ENCODE assay signal across 16 cellular contexts in the genomic region with DNA sequence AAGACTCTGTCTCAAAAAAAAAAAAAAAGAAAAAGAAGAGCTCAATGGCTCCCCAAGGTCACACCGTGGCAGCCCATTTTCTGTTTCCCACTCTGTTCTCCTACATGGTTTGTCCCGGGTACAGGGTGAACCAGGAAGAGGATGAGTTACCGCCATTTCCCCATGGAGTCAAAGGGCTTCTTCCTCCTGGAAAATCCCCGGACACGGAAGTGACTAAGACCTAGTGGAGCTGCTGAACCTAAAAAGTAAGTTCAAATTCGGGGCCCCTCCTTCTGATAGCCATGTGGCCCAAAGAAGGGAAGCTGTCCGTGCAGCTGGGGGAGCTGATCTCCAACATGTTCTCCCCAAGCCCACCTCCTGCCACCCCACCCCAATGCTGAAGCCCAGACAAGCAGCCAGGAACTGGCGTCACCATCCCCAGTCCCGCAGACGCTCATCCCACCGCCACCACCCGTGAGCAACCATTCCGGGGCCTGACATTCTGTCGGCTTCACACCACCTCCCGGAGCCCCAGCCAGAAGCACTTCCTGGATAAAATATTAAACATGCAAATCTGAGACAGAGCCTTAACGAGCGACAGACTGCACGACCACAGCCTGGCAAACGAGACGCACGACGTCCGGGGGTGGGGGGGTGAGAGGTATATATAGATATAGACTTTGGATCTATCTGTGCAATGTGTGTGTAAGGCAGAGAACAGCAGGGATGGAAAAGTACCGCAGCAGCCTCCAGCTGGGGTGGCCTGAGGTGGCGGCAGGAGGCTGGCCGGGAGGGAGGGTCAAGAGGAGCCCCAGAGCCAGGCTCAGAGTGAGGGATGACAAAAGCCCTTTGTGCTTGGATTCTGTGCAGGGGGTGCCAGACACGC. TPM values are rescaled to one million over a fixed set of nuclear protein-coding genes. Genes with fewer than 3 reads are reported as not detected.
DNase-seq lines count a peak whose midpoint lies in the region; ATAC-seq, FAIRE-seq and TF ChIP-seq lines count a peak whose summit lies in the region.
"Had no signal": no experiment of that assay in that cellular context is flagged by ENCODE, and none has a peak within 500 bp of the region (broad histone marks: within the 10 kb centered on the region; RNA-seq: fewer than 3 reads in every experiment).

No MANE protein-coding gene starts in this region.

- H3K9me3 ChIP-seq in OCI-LY1 (ENCODE audit: low read length) = no peaks in the 10 kb centered on the region
- H3K9me3 ChIP-seq in endothelial cell of umbilical vein (replicated peaks; ENCODE audit: control insufficient read depth, insufficient read depth, low read length) = no peaks in the 10 kb centered on the region
- no peaks in the 10 kb centered on the region for H3K9me3 ChIP-seq in tibial nerve

- peak overlapping the region; percentile 78 for H3K4me2 ChIP-seq in OCI-LY1 (ENCODE audit: low read length)
- no peak overlapping the region for H3K4me2 ChIP-seq in endothelial cell of umbilical vein (ENCODE audit: insufficient read depth, low read length)

- TF ChIP-seq POLR2A in endothelial cell of umbilical vein (IDR thresholded peaks at IDR 0.05; ENCODE audit: low read depth, low read length) = no peak
- no peak for TF ChIP-seq POLR2A in tibial nerve (IDR thresholded peaks at IDR 0.05)

- peak overlapping the region; percentile 48 for H2AFZ ChIP-seq in OCI-LY1 (ENCODE audit: low read length)
- peak overlapping the region; percentile 13 for H2AFZ ChIP-seq in endothelial cell of umbilical vein (ENCODE audit: low read depth, low read length)

- dilution Hi-C loops in endothelial cell of umbilical vein (cut with MboI; ENCODE audit: extremely low pct_ligation_motif_present, low sequenced_read_pairs) = no loop called here

- H3K9me2 ChIP-seq in OCI-LY1 (ENCODE audit: low read depth, low read length) = no peaks in the 10 kb centered on the region

- no peak overlapping the region for H3K27ac ChIP-seq in OCI-LY1 (ENCODE audit: low read depth, low read length, poor library complexity, severe bottlenecking)
- H3K27ac ChIP-seq in endothelial cell of umbilical vein (ENCODE audit: insufficient read depth, low read depth, low read length) = no peak overlapping the region
- no peak overlapping the region for H3K27ac ChIP-seq in tibial nerve

- intact Hi-C loops in endothelial cell of umbilical vein (cut with micrococcal nuclease) = no loop called here

- POLR2A ChIA-PET in endothelial cell of umbilical vein (lab: Charles Lee) = no interaction called here

- H3K9ac ChIP-seq in OCI-LY1 (ENCODE audit: low read length) = peak overlapping the region; percentile 59
- H3K9ac ChIP-seq in endothelial cell of umbilical vein (replicated peaks; ENCODE audit: extremely low read depth, insufficient read depth, low read length) = no peak overlapping the region

- H3K79me2 ChIP-seq in OCI-LY1 (ENCODE audit: insufficient read depth, low read length) (no peaks in the 10 kb centered on the region), endothelial cell of umbilical vein (ENCODE audit: control insufficient read depth, insufficient read depth, low read length) (no peaks in the 10 kb centered on the region)

- no peak for FAIRE-seq in endothelial cell of umbilical vein (lab: Jason Lieb, UNC)
- FAIRE-seq: GM18507 had no signal

- 41 to 60% methylated on average over 27 of the region's 27 CpGs for WGBS in tibial nerve, 2 donors

- H3K36me3 ChIP-seq in OCI-LY1 (ENCODE audit: insufficient read depth, low read length) = no peaks in the 10 kb centered on the region
- no peaks in the 10 kb centered on the region for H3K36me3 ChIP-seq in endothelial cell of umbilical vein (ENCODE audit: control insufficient read depth in 2 of 2, extremely low read depth in 1 of 2, insufficient read depth in 2 of 2, low read length in 2 of 2)
- H3K36me3 ChIP-seq in tibial nerve = no peaks in the 10 kb centered on the region

- H4K20me1 ChIP-seq in OCI-LY1 (ENCODE audit: insufficient read depth, low read length) (no peaks in the 10 kb centered on the region), endothelial cell of umbilical vein (replicated peaks; ENCODE audit: control insufficient read depth, extremely low read depth, insufficient read depth, low read length) (no peaks in the 10 kb centered on the region)

- CTCF ChIA-PET in endothelial cell of umbilical vein (lab: Charles Lee) = interaction anchor here (0.9 to 3.2 kb wide), 6 partner anchors 9 to 308 kb away, joined by 3 to 13 read pairs (median 3); no protein-coding TSS in a partner anchor

- H3K9me1 ChIP-seq in endothelial cell of umbilical vein (replicated peaks; ENCODE audit: control insufficient read depth, extremely low read depth, insufficient read depth, low read length) = no peaks in the 10 kb centered on the region

- H3K4me1 ChIP-seq in OCI-LY1 (ENCODE audit: insufficient read depth, low read length, severe bottlenecking) (peaks cover 25% of the 10 kb centered on the region), endothelial cell of umbilical vein (ENCODE audit: control insufficient read depth, extremely low read depth, insufficient read depth, low read length) (no peaks in the 10 kb centered on the region), tibial nerve (peaks cover 0 to 14% (median 0%) of the 10 kb centered on the region in 4 donors)

- no TSS peak for BruUV-seq in endothelial cell of umbilical vein (replicated peaks; lab: Mats Ljungman, UMichigan)

- no peaks in the 10 kb centered on the region for H3F3A ChIP-seq in OCI-LY1 (ENCODE audit: insufficient read depth, low read length)

- no peak for ATAC-seq in HG02623 (IDR thresholded peaks at IDR 0.05; ENCODE audit: unreplicated experiment)
- ATAC-seq in GM21423 (IDR thresholded peaks at IDR 0.05; ENCODE audit: unreplicated experiment) = no peak
- ATAC-seq: esophagus mucosa; stimulated activated naive CD8-positive, alpha-beta T cell treated with anti-CD3 and anti-CD28 coated beads, Interleukin-15, amount 100 ng/mL, for 72 hours had no signal

- peak; percentile 34 for DNase-seq in D341Med (ENCODE audit: low spot score)
- no peak for DNase-seq in endothelial cell of umbilical vein (ENCODE audit: low read depth, low spot score)
- peak; percentile 77 for DNase-seq in occipital lobe (lab: John Stamatoyannopoulos, UW)
- DNase-seq in tibial nerve (ENCODE audit: low spot score in 2 of 2) = no peak
- DNase-seq in stimulated activated CD8-positive, alpha-beta memory T cell treated with anti-CD3 and anti-CD28 coated beads, Interleukin-4, amount 100 ng/mL, for 48 hours = no peak
- DNase-seq: activated CD4-positive, alpha-beta memory T cell treated with anti-CD3 and anti-CD28 coated beads for 36 hours; AML-193; central memory CD4-positive, alpha-beta T cell; NCI-H2171 treated with DMSO at 0.1 percent for 48 hours; stimulated activated CD4-positive, alpha-beta T cell treated with anti-CD3 and anti-CD28 coated beads, Interleukin-4, amount 100 ng/mL, for 24 hours; stimulated activated naive CD8-positive, alpha-beta T cell treated with anti-CD3 and anti-CD28 coated beads, Interleukin-15, amount 100 ng/mL, for 72 hours had no signal

- H3K4me3 ChIP-seq in OCI-LY1 (ENCODE audit: low read depth, low read length, poor library complexity, severe bottlenecking) (peak overlapping the region; percentile 60), endothelial cell of umbilical vein (replicated peaks in 1 of 3; ENCODE audit: insufficient read depth in 1 of 3, low read depth in 1 of 3, low read length in 3 of 3) (no peak overlapping the region), tibial nerve (no peak overlapping the region)

- H3K27me3 ChIP-seq in OCI-LY1 (ENCODE audit: insufficient read depth, low read length) (no peaks in the 10 kb centered on the region), endothelial cell of umbilical vein (ENCODE audit: control insufficient read depth in 2 of 2, insufficient read depth in 2 of 2, low read length in 2 of 2) (peaks cover 7 to 10% of the 10 kb centered on the region in 2 experiments), tibial nerve (peaks cover 0 to 59% of the 10 kb centered on the region in 2 donors)

- TF ChIP-seq CTCF in OCI-LY1 (IDR thresholded peaks at IDR 0.05; ENCODE audit: low read length) (no peak), endothelial cell of umbilical vein (IDR thresholded peaks at IDR 0.05; ENCODE audit: extremely low read depth in 1 of 2, insufficient read depth in 1 of 2, low read depth in 1 of 2, low read length in 2 of 2) (no peak), tibial nerve (IDR thresholded peaks at IDR 0.05) (no peak)

- TF ChIP-seq EP300 in tibial nerve (IDR thresholded peaks at IDR 0.05) = no peak

RNA-seq across cellular contexts. Expression of a gene that starts 17.6 kb away (rescaled TPM):
- total RNA-seq in endothelial cell of umbilical vein (2.6 and 2.9 TPM in 2 replicates), occipital lobe (1.6 TPM), tibial nerve (1 to 10 TPM; 1.3 to 5.7 (median 4.6) TPM)
- 0.43 and 0.54 TPM in 2 replicates for polyA plus RNA-seq in endothelial cell of umbilical vein
- 0.67 and 0.82 TPM in 2 replicates for polyA plus RNA-seq in endothelial cell of umbilical vein (2011; cell fraction: cytosol; rRNA removed)
- polyA plus RNA-seq in endothelial cell of umbilical vein (2011; cell fraction: nucleus; rRNA removed) = 0.36 and 0.38 TPM in 2 replicates
- polyA plus RNA-seq in endothelial cell of umbilical vein (2012) = 4.5 and 5.2 TPM in 2 replicates
- polyA minus RNA-seq in endothelial cell of umbilical vein = 0.44 and 0.68 TPM in 2 replicates
- polyA minus RNA-seq in endothelial cell of umbilical vein (2011; cell fraction: cytosol; rRNA and poly(A)+ RNA removed) = 5.8 TPM
- polyA minus RNA-seq in endothelial cell of umbilical vein (2011; cell fraction: nucleus; rRNA and poly(A)+ RNA removed) = 0.10 and 0.34 TPM in 2 replicates

RNA-seq across cellular contexts. Expression of a gene that starts 47.9 kb away (rescaled TPM):
- 85.4 and 86.6 TPM in 2 replicates for total RNA-seq in endothelial cell of umbilical vein
- 32.1 and 35.7 TPM in 2 replicates for polyA plus RNA-seq in endothelial cell of umbilical vein
- 21.1 and 29.6 TPM in 2 replicates for polyA plus RNA-seq in endothelial cell of umbilical vein (2011; cell fraction: cytosol; rRNA removed)
- polyA plus RNA-seq in endothelial cell of umbilical vein (2011; cell fraction: nucleus; rRNA removed) = 144 and 172 TPM in 2 replicates
- polyA plus RNA-seq in endothelial cell of umbilical vein (2012) = 37.7 and 42.7 TPM in 2 replicates
- 68.1 and 78.3 TPM in 2 replicates for polyA minus RNA-seq in endothelial cell of umbilical vein
- 34.7 TPM for polyA minus RNA-seq in endothelial cell of umbilical vein (2011; cell fraction: cytosol; rRNA and poly(A)+ RNA removed)
- polyA minus RNA-seq in endothelial cell of umbilical vein (2011; cell fraction: nucleus; rRNA and poly(A)+ RNA removed) = 72.9 and 91.4 TPM in 2 replicates
- 18.4 TPM for total RNA-seq in occipital lobe
- total RNA-seq in tibial nerve = 100 to 1,000 TPM in 2 of 4 donors, 10 to 100 TPM in 2; 83.9 to 185 (median 116) TPM

RNA-seq across cellular contexts. Expression of a gene that starts 51.4 kb away (rescaled TPM):
- total RNA-seq in endothelial cell of umbilical vein = 0.12 and 0.35 TPM in 2 replicates
- polyA plus RNA-seq in endothelial cell of umbilical vein = 0.15 and 0.37 TPM in 2 replicates
- 0.04 TPM in 2 replicates for polyA plus RNA-seq in endothelial cell of umbilical vein (2011; cell fraction: cytosol; rRNA removed)
- 0.24 and 0.29 TPM in 2 replicates for polyA plus RNA-seq in endothelial cell of umbilical vein (2011; cell fraction: nucleus; rRNA removed)
- 0.08 and 0.37 TPM in 2 replicates for polyA plus RNA-seq in endothelial cell of umbilical vein (2012)
- 0.19 and 0.32 TPM in 2 replicates for polyA minus RNA-seq in endothelial cell of umbilical vein
- 1.3 TPM for polyA minus RNA-seq in endothelial cell of umbilical vein (2011; cell fraction: cytosol; rRNA and poly(A)+ RNA removed)
- 0.43 TPM in 1 of 2 replicates, not detected in the other for polyA minus RNA-seq in endothelial cell of umbilical vein (2011; cell fraction: nucleus; rRNA and poly(A)+ RNA removed)
- 24.5 TPM for total RNA-seq in occipital lobe
- total RNA-seq in tibial nerve = 1 to 10 TPM in 2 of 4 donors, under 1 TPM in 2; 0.44 to 5.4 (median 1.5) TPM

Comparison
In these comparisons a context has a peak if more than half of its experiments do, and no peak if none do; other contexts are left out.
1. DNase-seq: peak in D341Med (single experiment) and occipital lobe (single experiment); none in endothelial cell of umbilical vein (single experiment), tibial nerve (0 of 2) and stimulated activated CD8-positive, alpha-beta memory T cell treated with anti-CD3 and anti-CD28 coated beads, Interleukin-4, amount 100 ng/mL, for 48 hours (single experiment).